In the genomic region with DNA sequence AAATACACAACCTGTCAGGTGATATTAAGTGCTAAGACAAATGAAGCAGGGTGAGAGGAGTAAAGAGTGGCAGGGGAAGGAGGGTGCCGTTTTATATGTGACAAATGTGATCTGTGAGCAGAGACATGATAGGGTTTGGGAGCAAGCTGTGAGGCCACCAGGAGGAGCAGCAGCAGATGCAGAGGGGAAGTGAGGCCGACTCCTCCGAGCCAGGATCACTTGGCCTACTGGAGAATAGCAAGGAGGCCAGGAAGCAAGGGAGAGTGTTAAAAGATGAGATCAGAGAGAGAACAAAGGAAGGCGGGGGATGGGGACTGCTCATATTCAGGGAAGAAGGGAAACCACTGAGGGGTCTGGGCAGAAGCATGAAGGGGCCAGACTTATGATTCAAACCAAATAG, we compare ENCODE assay signal across 1 cellular context.
TF ChIP-seq lines count a peak whose summit lies in the region.

No MANE protein-coding gene starts in this region.

TF ChIP-seq in K562, 482 proteins besides CTCF, POLR2A, EP300 and RAD21 (continued from another document):
- TF ChIP-seq, protein P1, sequence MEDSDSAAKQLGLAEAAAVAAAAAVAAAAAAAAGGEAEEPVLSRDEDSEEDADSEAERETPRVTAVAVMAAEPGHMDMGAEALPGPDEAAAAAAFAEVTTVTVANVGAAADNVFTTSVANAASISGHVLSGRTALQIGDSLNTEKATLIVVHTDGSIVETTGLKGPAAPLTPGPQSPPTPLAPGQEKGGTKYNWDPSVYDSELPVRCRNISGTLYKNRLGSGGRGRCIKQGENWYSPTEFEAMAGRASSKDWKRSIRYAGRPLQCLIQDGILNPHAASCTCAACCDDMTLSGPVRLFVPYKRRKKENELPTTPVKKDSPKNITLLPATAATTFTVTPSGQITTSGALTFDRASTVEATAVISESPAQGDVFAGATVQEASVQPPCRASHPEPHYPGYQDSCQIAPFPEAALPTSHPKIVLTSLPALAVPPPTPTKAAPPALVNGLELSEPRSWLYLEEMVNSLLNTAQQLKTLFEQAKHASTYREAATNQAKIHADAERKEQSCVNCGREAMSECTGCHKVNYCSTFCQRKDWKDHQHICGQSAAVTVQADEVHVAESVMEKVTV (CRISPR knock-in tag; IDR thresholded peaks at IDR 0.05): 0 out of 2 replicates have a peak, but pooled peaks have one; percentile 19
- no peak for TF ChIP-seq ZNF347 (CRISPR knock-in tag; IDR thresholded peaks at IDR 0.05; ENCODE audit: low read depth)
- 0 out of 2 replicates have a peak, but pooled peaks have one; percentile 21 for TF ChIP-seq EHMT2 (IDR thresholded peaks at IDR 0.05)
- TF ChIP-seq SPI1 (IDR thresholded peaks at IDR 0.05; ENCODE audit: borderline replicate concordance, low read depth, low read length): peak; percentile 83; the same call in 1 of the 2 replicates
- 0 out of 2 replicates have a peak, but pooled peaks have one; percentile 42 for TF ChIP-seq SOX6 (IDR thresholded peaks at IDR 0.05)
- TF ChIP-seq SP1 (CRISPR knock-in tag; IDR thresholded peaks at IDR 0.05): no peak
- 0 out of 2 replicates have a peak, but pooled peaks have one; percentile 43 for TF ChIP-seq CTBP1 (IDR thresholded peaks at IDR 0.05; ENCODE audit: borderline replicate concordance)
- no peak for TF ChIP-seq MCM3 (IDR thresholded peaks at IDR 0.05)
- TF ChIP-seq JUND (IDR thresholded peaks at IDR 0.05; ENCODE audit: borderline replicate concordance, low read depth, low read length): 0 out of 2 replicates have a peak, but pooled peaks have one; percentile 7
- no peak for TF ChIP-seq JUND (tag; IDR thresholded peaks at IDR 0.05; ENCODE audit: borderline replicate concordance, low read depth, low read length)
- TF ChIP-seq POLR2B (IDR thresholded peaks at IDR 0.05; ENCODE audit: low read depth, partially characterized antibody): no peak
- TF ChIP-seq SMC3 (conservative IDR thresholded peaks at IDR 0.05; ENCODE audit: insufficient read depth, low read depth, low read length): 0 out of 2 replicates have a peak, but pooled peaks have one; percentile 9
- TF ChIP-seq CHCHD3 (CRISPR knock-in tag; IDR thresholded peaks at IDR 0.05): no peak
- TF ChIP-seq ZNF507 (tag; conservative IDR thresholded peaks at IDR 0.05): no peak
- TF ChIP-seq RCOR1 (IDR thresholded peaks at IDR 0.05; ENCODE audit: borderline replicate concordance in 1 of 2, low read depth in 2 of 2, low read length in 2 of 2): 0 out of 4 replicates have a peak, but pooled peaks of 1 of the 2 experiments have one; percentile 36
- TF ChIP-seq ZNF561 (CRISPR knock-in tag; conservative IDR thresholded peaks at IDR 0.05): no peak
- TF ChIP-seq GATAD2A (IDR thresholded peaks at IDR 0.05): 0 out of 2 replicates have a peak, but pooled peaks have one; percentile 26
- TF ChIP-seq ATF7 (IDR thresholded peaks at IDR 0.05): peak; percentile 35; the same call in 1 of the 2 replicates
- 0 out of 2 replicates have a peak, but pooled peaks have one; percentile 28 for TF ChIP-seq SMARCA4 (IDR thresholded peaks at IDR 0.05)
- TF ChIP-seq, protein P2, sequence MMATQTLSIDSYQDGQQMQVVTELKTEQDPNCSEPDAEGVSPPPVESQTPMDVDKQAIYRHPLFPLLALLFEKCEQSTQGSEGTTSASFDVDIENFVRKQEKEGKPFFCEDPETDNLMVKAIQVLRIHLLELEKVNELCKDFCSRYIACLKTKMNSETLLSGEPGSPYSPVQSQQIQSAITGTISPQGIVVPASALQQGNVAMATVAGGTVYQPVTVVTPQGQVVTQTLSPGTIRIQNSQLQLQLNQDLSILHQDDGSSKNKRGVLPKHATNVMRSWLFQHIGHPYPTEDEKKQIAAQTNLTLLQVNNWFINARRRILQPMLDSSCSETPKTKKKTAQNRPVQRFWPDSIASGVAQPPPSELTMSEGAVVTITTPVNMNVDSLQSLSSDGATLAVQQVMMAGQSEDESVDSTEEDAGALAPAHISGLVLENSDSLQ (IDR thresholded peaks at IDR 0.05): no peak
- TF ChIP-seq JUN (IDR thresholded peaks at IDR 0.05; ENCODE audit: borderline replicate concordance, low read depth, low read length): peak; percentile 26; the same call in 1 of the 2 replicates
- TF ChIP-seq JUN (CRISPR knock-in tag; IDR thresholded peaks at IDR 0.05; ENCODE audit: borderline replicate concordance): no peak
- TF ChIP-seq MYC (IDR thresholded peaks at IDR 0.05; ENCODE audit: low read depth, low read length): 0 out of 2 replicates have a peak, but pooled peaks have one; percentile 20
- TF ChIP-seq MYC (CRISPR knock-in tag; IDR thresholded peaks at IDR 0.05; ENCODE audit: borderline replicate concordance, low read depth): no peak
- no peak for TF ChIP-seq U2AF1 (optimal IDR thresholded peaks at IDR 0.05; ENCODE audit: low read depth, low read length)
- TF ChIP-seq, protein P3, sequence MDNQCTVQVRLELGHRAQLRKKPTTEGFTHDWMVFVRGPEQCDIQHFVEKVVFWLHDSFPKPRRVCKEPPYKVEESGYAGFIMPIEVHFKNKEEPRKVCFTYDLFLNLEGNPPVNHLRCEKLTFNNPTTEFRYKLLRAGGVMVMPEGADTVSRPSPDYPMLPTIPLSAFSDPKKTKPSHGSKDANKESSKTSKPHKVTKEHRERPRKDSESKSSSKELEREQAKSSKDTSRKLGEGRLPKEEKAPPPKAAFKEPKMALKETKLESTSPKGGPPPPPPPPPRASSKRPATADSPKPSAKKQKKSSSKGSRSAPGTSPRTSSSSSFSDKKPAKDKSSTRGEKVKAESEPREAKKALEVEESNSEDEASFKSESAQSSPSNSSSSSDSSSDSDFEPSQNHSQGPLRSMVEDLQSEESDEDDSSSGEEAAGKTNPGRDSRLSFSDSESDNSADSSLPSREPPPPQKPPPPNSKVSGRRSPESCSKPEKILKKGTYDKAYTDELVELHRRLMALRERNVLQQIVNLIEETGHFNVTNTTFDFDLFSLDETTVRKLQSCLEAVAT (IDR thresholded peaks at IDR 0.05): peak in 1 of 2 experiments; percentile 53; a peak in 1 of 4 replicates
- TF ChIP-seq FOXK2 (conservative IDR thresholded peaks at IDR 0.05 in 1 of 2, IDR thresholded peaks at IDR 0.05 in 1 of 2; ENCODE audit: low read depth in 2 of 2): no peak
- TF ChIP-seq, protein P4, sequence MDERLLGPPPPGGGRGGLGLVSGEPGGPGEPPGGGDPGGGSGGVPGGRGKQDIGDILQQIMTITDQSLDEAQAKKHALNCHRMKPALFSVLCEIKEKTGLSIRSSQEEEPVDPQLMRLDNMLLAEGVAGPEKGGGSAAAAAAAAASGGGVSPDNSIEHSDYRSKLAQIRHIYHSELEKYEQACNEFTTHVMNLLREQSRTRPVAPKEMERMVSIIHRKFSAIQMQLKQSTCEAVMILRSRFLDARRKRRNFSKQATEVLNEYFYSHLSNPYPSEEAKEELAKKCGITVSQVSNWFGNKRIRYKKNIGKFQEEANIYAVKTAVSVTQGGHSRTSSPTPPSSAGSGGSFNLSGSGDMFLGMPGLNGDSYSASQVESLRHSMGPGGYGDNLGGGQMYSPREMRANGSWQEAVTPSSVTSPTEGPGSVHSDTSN (CRISPR knock-in tag; IDR thresholded peaks at IDR 0.05; ENCODE audit: low read depth): no peak
- TF ChIP-seq, protein P4 (tag; conservative IDR thresholded peaks at IDR 0.05; ENCODE audit: low read depth): peak; percentile 23
- 0 out of 4 replicates have a peak, but pooled peaks of 1 of the 2 experiments have one; percentile 35 for TF ChIP-seq HDAC1 (IDR thresholded peaks at IDR 0.05)
- TF ChIP-seq ETV1 (tag; conservative IDR thresholded peaks at IDR 0.05; ENCODE audit: low read depth): peak; percentile 64; the same call in 1 of the 2 replicates
- TF ChIP-seq, protein P5, sequence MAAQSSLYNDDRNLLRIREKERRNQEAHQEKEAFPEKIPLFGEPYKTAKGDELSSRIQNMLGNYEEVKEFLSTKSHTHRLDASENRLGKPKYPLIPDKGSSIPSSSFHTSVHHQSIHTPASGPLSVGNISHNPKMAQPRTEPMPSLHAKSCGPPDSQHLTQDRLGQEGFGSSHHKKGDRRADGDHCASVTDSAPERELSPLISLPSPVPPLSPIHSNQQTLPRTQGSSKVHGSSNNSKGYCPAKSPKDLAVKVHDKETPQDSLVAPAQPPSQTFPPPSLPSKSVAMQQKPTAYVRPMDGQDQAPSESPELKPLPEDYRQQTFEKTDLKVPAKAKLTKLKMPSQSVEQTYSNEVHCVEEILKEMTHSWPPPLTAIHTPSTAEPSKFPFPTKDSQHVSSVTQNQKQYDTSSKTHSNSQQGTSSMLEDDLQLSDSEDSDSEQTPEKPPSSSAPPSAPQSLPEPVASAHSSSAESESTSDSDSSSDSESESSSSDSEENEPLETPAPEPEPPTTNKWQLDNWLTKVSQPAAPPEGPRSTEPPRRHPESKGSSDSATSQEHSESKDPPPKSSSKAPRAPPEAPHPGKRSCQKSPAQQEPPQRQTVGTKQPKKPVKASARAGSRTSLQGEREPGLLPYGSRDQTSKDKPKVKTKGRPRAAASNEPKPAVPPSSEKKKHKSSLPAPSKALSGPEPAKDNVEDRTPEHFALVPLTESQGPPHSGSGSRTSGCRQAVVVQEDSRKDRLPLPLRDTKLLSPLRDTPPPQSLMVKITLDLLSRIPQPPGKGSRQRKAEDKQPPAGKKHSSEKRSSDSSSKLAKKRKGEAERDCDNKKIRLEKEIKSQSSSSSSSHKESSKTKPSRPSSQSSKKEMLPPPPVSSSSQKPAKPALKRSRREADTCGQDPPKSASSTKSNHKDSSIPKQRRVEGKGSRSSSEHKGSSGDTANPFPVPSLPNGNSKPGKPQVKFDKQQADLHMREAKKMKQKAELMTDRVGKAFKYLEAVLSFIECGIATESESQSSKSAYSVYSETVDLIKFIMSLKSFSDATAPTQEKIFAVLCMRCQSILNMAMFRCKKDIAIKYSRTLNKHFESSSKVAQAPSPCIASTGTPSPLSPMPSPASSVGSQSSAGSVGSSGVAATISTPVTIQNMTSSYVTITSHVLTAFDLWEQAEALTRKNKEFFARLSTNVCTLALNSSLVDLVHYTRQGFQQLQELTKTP (IDR thresholded peaks at IDR 0.05; ENCODE audit: low read depth in 1 of 2, partially characterized antibody in 2 of 2): no peak
- TF ChIP-seq NUFIP1 (IDR thresholded peaks at IDR 0.05; ENCODE audit: partially characterized antibody): no peak
